ENCODE assay signal across 1 cellular context in genomic region chr20:36569847-36570429, GRCh38.
TF ChIP-seq lines count a peak whose summit lies in the region.

No MANE protein-coding gene starts in this region.

TF ChIP-seq in K562, 482 proteins besides CTCF, POLR2A, EP300 and RAD21 (continued from another document):
- TF ChIP-seq, protein P1, sequence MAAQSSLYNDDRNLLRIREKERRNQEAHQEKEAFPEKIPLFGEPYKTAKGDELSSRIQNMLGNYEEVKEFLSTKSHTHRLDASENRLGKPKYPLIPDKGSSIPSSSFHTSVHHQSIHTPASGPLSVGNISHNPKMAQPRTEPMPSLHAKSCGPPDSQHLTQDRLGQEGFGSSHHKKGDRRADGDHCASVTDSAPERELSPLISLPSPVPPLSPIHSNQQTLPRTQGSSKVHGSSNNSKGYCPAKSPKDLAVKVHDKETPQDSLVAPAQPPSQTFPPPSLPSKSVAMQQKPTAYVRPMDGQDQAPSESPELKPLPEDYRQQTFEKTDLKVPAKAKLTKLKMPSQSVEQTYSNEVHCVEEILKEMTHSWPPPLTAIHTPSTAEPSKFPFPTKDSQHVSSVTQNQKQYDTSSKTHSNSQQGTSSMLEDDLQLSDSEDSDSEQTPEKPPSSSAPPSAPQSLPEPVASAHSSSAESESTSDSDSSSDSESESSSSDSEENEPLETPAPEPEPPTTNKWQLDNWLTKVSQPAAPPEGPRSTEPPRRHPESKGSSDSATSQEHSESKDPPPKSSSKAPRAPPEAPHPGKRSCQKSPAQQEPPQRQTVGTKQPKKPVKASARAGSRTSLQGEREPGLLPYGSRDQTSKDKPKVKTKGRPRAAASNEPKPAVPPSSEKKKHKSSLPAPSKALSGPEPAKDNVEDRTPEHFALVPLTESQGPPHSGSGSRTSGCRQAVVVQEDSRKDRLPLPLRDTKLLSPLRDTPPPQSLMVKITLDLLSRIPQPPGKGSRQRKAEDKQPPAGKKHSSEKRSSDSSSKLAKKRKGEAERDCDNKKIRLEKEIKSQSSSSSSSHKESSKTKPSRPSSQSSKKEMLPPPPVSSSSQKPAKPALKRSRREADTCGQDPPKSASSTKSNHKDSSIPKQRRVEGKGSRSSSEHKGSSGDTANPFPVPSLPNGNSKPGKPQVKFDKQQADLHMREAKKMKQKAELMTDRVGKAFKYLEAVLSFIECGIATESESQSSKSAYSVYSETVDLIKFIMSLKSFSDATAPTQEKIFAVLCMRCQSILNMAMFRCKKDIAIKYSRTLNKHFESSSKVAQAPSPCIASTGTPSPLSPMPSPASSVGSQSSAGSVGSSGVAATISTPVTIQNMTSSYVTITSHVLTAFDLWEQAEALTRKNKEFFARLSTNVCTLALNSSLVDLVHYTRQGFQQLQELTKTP (IDR thresholded peaks at IDR 0.05; ENCODE audit: low read depth in 1 of 2, partially characterized antibody in 2 of 2), result no peak
- TF ChIP-seq ZNF436 (CRISPR knock-in tag; IDR thresholded peaks at IDR 0.05), result no peak
- TF ChIP-seq EHMT2 (IDR thresholded peaks at IDR 0.05), result no peak
- TF ChIP-seq ZBTB8A (IDR thresholded peaks at IDR 0.05; ENCODE audit: partially characterized antibody), result no peak
- TF ChIP-seq, protein P2, sequence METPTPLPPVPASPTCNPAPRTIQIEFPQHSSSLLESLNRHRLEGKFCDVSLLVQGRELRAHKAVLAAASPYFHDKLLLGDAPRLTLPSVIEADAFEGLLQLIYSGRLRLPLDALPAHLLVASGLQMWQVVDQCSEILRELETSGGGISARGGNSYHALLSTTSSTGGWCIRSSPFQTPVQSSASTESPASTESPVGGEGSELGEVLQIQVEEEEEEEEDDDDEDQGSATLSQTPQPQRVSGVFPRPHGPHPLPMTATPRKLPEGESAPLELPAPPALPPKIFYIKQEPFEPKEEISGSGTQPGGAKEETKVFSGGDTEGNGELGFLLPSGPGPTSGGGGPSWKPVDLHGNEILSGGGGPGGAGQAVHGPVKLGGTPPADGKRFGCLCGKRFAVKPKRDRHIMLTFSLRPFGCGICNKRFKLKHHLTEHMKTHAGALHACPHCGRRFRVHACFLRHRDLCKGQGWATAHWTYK (CRISPR knock-in tag; IDR thresholded peaks at IDR 0.05), result no peak
- no peak for TF ChIP-seq TARDBP (IDR thresholded peaks at IDR 0.05)
- TF ChIP-seq BRD9 (IDR thresholded peaks at IDR 0.05; ENCODE audit: low read depth, partially characterized antibody), result no peak
- TF ChIP-seq, protein P3, sequence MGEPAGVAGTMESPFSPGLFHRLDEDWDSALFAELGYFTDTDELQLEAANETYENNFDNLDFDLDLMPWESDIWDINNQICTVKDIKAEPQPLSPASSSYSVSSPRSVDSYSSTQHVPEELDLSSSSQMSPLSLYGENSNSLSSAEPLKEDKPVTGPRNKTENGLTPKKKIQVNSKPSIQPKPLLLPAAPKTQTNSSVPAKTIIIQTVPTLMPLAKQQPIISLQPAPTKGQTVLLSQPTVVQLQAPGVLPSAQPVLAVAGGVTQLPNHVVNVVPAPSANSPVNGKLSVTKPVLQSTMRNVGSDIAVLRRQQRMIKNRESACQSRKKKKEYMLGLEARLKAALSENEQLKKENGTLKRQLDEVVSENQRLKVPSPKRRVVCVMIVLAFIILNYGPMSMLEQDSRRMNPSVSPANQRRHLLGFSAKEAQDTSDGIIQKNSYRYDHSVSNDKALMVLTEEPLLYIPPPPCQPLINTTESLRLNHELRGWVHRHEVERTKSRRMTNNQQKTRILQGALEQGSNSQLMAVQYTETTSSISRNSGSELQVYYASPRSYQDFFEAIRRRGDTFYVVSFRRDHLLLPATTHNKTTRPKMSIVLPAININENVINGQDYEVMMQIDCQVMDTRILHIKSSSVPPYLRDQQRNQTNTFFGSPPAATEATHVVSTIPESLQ (CRISPR knock-in tag; IDR thresholded peaks at IDR 0.05), result no peak
